In the genomic region with DNA sequence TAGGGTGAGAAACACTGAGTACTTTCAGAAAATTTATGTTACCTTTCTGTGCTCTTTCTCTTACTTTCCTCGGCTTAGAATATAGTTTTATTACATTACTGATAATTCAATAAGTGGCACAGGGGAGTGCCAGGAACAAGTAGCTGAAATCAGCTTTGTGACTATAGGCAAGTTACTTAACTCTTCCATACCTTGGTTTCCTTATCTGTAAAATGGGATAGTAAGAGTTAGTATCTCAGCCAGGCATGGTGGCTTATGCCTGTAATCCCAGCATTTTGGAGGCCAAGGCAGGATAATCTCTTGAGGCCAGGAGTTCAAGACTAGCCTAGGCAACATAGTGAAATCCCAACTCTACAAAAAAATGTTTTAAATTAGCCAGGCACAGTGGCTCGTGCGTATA, we compare ENCODE assay signal across 20 cellular contexts. TPM values are rescaled to one million over a fixed set of nuclear protein-coding genes. Genes with fewer than 3 reads are reported as not detected.
DNase-seq lines count a peak whose midpoint lies in the region; ATAC-seq, FAIRE-seq and TF ChIP-seq lines count a peak whose summit lies in the region.
"Had no signal": no experiment of that assay in that cellular context is flagged by ENCODE, and none has a peak within 500 bp of the region (broad histone marks: within the 10 kb centered on the region; RNA-seq: fewer than 3 reads in every experiment).

No MANE protein-coding gene starts in this region.

- in situ Hi-C loops in HepG2 (cut with HindIII; ENCODE audit: extremely low pct_ligation_motif_present, low pct_unique_long_range_greater_than_20kb) (loop anchor here (25.0 kb wide), 1 partner anchor 297 kb away; no protein-coding TSS in a partner anchor), K562 (cut with MboI) (no loop called here)

- TF ChIP-seq EP300 in HepG2 (IDR thresholded peaks at IDR 0.05; ENCODE audit: low read depth in 2 of 2, low read length in 2 of 2) = no peak
- TF ChIP-seq EP300 in HepG2 (CRISPR knock-in tag; IDR thresholded peaks at IDR 0.05; ENCODE audit: borderline replicate concordance) = no peak
- TF ChIP-seq EP300 in K562 (IDR thresholded peaks at IDR 0.05; ENCODE audit: low read length) = no peak

- CTCF ChIA-PET in HepG2 (lab: Yijun Ruan, JAX; ENCODE audit: low intra/inter-chr PET ratio, low total read pairs) (no interaction called here), K562 (lab: Yijun Ruan, JAX; ENCODE audit: low intra/inter-chr PET ratio) (no interaction called here)

- DNase-seq in HepG2 (ENCODE audit: low spot score) (no peak), right lobe of liver (no peak), K562 (ENCODE audit: extremely low read depth in 1 of 4, low spot score in 3 of 4) (no peak), D341Med (ENCODE audit: low spot score) (no peak), SJCRH30 (no peak)
- DNase-seq: 8988T; ACHN; BE2C; C1 segment of cervical spinal cord; CD4-positive, alpha-beta memory T cell; CD4-positive, CD25-positive, alpha-beta regulatory T cell; CD8-positive, alpha-beta memory T cell; COR-L47; GF-D8 had no signal

- no peaks in the 10 kb centered on the region for H4K20me1 ChIP-seq in HepG2 (ENCODE audit: insufficient read depth, low read length)
- H4K20me1 ChIP-seq in K562 (replicated peaks; ENCODE audit: control insufficient read depth, insufficient read depth, low read length) = no peaks in the 10 kb centered on the region
- H4K20me1 ChIP-seq: BLaER1 had no signal

- intact Hi-C loops in HepG2 (cut with micrococcal nuclease; ENCODE audit: unreplicated experiment) (no loop called here), right lobe of liver (cut with DNase I) (no loop called here), K562 (cut with micrococcal nuclease) (no loop called here)

- FAIRE-seq in HepG2 (lab: Jason Lieb, UNC) = no peak
- FAIRE-seq in K562 (lab: Jason Lieb, UNC) = no peak
- FAIRE-seq: A204.1, D721Med, G401.6, GM12891, GM19239 had no signal

- no peak overlapping the region for H3K9ac ChIP-seq in HepG2 (ENCODE audit: insufficient read depth, low read depth, low read length)
- no peak overlapping the region for H3K9ac ChIP-seq in K562 (ENCODE audit: insufficient read depth in 1 of 2, low read depth in 2 of 2, low read length in 2 of 2)
- H3K9ac ChIP-seq: BLaER1 had no signal

- TF ChIP-seq RAD21 in HepG2 (CRISPR knock-in tag; IDR thresholded peaks at IDR 0.05) (no peak), K562 (CRISPR knock-in tag; conservative IDR thresholded peaks at IDR 0.05 in 1 of 2, IDR thresholded peaks at IDR 0.05 in 1 of 2) (no peak)

- H3K36me3 ChIP-seq in HepG2 (replicated peaks in 1 of 2; ENCODE audit: control insufficient read depth in 1 of 2, insufficient read depth in 2 of 2, low read length in 2 of 2) (no peaks in the 10 kb centered on the region), right lobe of liver (no peaks in the 10 kb centered on the region), K562 (ENCODE audit: control insufficient read depth, insufficient read depth, low read length) (no peaks in the 10 kb centered on the region), SJCRH30 (no peaks in the 10 kb centered on the region)
- H3K36me3 ChIP-seq: BE2C, BLaER1 had no signal

- BruUV-seq in HepG2 (replicated peaks; lab: Mats Ljungman, UMichigan) (no TSS peak), K562 (replicated peaks; lab: Mats Ljungman, UMichigan) (no TSS peak)

- 91% methylated on average over 3 of the region's 3 CpGs for WGBS in HepG2 (ENCODE audit: low lambda C conversion rate)
- WGBS in right lobe of liver (ENCODE audit: insufficient coverage, low coverage, low lambda C conversion rate, missing lambda C conversion rate) = 84% methylated on average over 3 of the region's 3 CpGs
- 73% methylated on average over 3 of the region's 3 CpGs for WGBS in K562 (ENCODE audit: insufficient coverage, low coverage, missing lambda C conversion rate)

- H3K27me3 ChIP-seq in HepG2 (ENCODE audit: control insufficient read depth in 1 of 2, insufficient read depth in 2 of 2, low read length in 2 of 2) (no peaks in the 10 kb centered on the region), right lobe of liver (no peaks in the 10 kb centered on the region), K562 (ENCODE audit: control insufficient read depth in 2 of 2, insufficient read depth in 2 of 2, low read length in 2 of 2) (no peaks in the 10 kb centered on the region), SJCRH30 (no peaks in the 10 kb centered on the region)
- H3K27me3 ChIP-seq: BE2C, BLaER1 had no signal

- H3K4me1 ChIP-seq in HepG2 (ENCODE audit: insufficient read depth, low read length) (no peaks in the 10 kb centered on the region), right lobe of liver (no peaks in the 10 kb centered on the region), K562 (replicated peaks in 1 of 2; ENCODE audit: control insufficient read depth in 2 of 2, insufficient read depth in 2 of 2, low read length in 2 of 2) (no peaks in the 10 kb centered on the region), SJCRH30 (no peaks in the 10 kb centered on the region)
- H3K4me1 ChIP-seq: BE2C, BLaER1 had no signal

- H3K79me2 ChIP-seq in HepG2 (ENCODE audit: insufficient read depth, low read length) (no peaks in the 10 kb centered on the region), K562 (ENCODE audit: control insufficient read depth, insufficient read depth, low read length) (no peaks in the 10 kb centered on the region)

- H3K9me1 ChIP-seq in K562 (ENCODE audit: control insufficient read depth, insufficient read depth, low read length) = no peaks in the 10 kb centered on the region

- no peak overlapping the region for H3K4me2 ChIP-seq in HepG2 (ENCODE audit: low read depth, low read length)
- H3K4me2 ChIP-seq in K562 (ENCODE audit: insufficient read depth, low read length) = no peak overlapping the region
- H3K4me2 ChIP-seq: BLaER1 had no signal

- POLR2A ChIA-PET in HepG2 (lab: Yijun Ruan, JAX) = no interaction called here
- POLR2A ChIA-PET in K562 (lab: Yijun Ruan, JAX) = no interaction called here

- no peak overlapping the region for H2AFZ ChIP-seq in HepG2 (ENCODE audit: low read length)
- H2AFZ ChIP-seq in K562 (ENCODE audit: low read depth, low read length) = no peak overlapping the region

- no peaks in the 10 kb centered on the region for H3K9me3 ChIP-seq in HepG2 (ENCODE audit: low read length)
- no peaks in the 10 kb centered on the region for H3K9me3 ChIP-seq in right lobe of liver
- no peaks in the 10 kb centered on the region for H3K9me3 ChIP-seq in K562 (replicated peaks; ENCODE audit: control insufficient read depth, insufficient read depth, low read depth, low read length)
- no peaks in the 10 kb centered on the region for H3K9me3 ChIP-seq in SJCRH30 (replicated peaks)
- H3K9me3 ChIP-seq: BE2C, BLaER1 had no signal

- H3K4me3 ChIP-seq in HepG2 (replicated peaks in 1 of 3; ENCODE audit: insufficient read depth in 1 of 3, low read depth in 2 of 3, low read length in 3 of 3) = no peak overlapping the region
- H3K4me3 ChIP-seq in right lobe of liver = no peak overlapping the region
- H3K4me3 ChIP-seq in K562 = no peak overlapping the region
- no peak overlapping the region for H3K4me3 ChIP-seq in SJCRH30
- H3K4me3 ChIP-seq: BLaER1 had no signal

- no peak for TF ChIP-seq POLR2A in HepG2 (IDR thresholded peaks at IDR 0.05; ENCODE audit: insufficient read depth in 1 of 2, low read depth in 2 of 2, low read length in 2 of 2)
- no peak for TF ChIP-seq POLR2A in right lobe of liver (IDR thresholded peaks at IDR 0.05)
- no peak for TF ChIP-seq POLR2A in K562 (conservative IDR thresholded peaks at IDR 0.05)

- ATAC-seq in HepG2 (no peak), right lobe of liver (no peak), K562 (no peak)

- H3K27ac ChIP-seq in HepG2 (ENCODE audit: extremely low read length, insufficient read depth, low read length) (no peak overlapping the region), right lobe of liver (no peak overlapping the region), K562 (ENCODE audit: extremely low read depth, low read depth, low read length) (no peak overlapping the region), SJCRH30 (no peak overlapping the region)
- H3K27ac ChIP-seq: BLaER1 had no signal

- TF ChIP-seq CTCF in HepG2 (CRISPR knock-in tag; IDR thresholded peaks at IDR 0.05) = no peak
- no peak for TF ChIP-seq CTCF in right lobe of liver (IDR thresholded peaks at IDR 0.05)
- TF ChIP-seq CTCF in K562 (IDR thresholded peaks at IDR 0.05 in 2 of 3, conservative IDR thresholded peaks at IDR 0.05 in 1 of 3; ENCODE audit: insufficient read depth in 2 of 3, low read depth in 1 of 3, low read length in 3 of 3) = no peak

RNA-seq across cellular contexts. Expression of gene BBOF1, which starts 15.4 kb away (rescaled TPM):
- total RNA-seq in HepG2 (2016; rRNA removed; fragmentation: Illumina TruSeq; extraction: Trizol) (2.3 and 2.4 TPM in 2 replicates), right lobe of liver (1 to 10 TPM in 5 of 6 experiments, under 1 TPM in 1; 0.81 to 3.3 (median 1.3) TPM), K562 (2014; rRNA removed) (2.9 and 4.3 TPM in 2 replicates), K562 (2014; rRNA removed; fragmentation: Illumina TruSeq; extraction: Trizol) (4.3 and 4.8 TPM in 2 replicates), K562 (2015; rRNA removed; fragmentation: Illumina TruSeq; extraction: Trizol) (3.4 and 4.9 TPM in 2 replicates), K562 (2021) (1.4 and 1.5 TPM in 2 replicates)
- 2.3 and 2.8 TPM in 2 replicates for total RNA-seq in HepG2 (2016; cell fraction: cytosol; rRNA removed; fragmentation: Illumina TruSeq; extraction: Trizol; ENCODE audit: low read depth)
- 1.8 and 2.4 TPM in 2 replicates for total RNA-seq in HepG2 (2016; cell fraction: insoluble cytoplasmic fraction; rRNA removed; fragmentation: Illumina TruSeq; extraction: Trizol)
- total RNA-seq in HepG2 (2016; cell fraction: membrane; rRNA removed; fragmentation: Illumina TruSeq; extraction: Trizol) = 3.5 and 4.3 TPM in 2 replicates
- 3.3 and 4.4 TPM in 2 replicates for total RNA-seq in HepG2 (2016; cell fraction: nucleus; rRNA removed; fragmentation: Illumina TruSeq; extraction: Trizol)
- polyA plus RNA-seq in HepG2 (2011; rRNA removed) (1.6 and 1.7 TPM in 2 replicates), K562 (2011; rRNA removed) (3.4 and 4.8 TPM in 2 replicates), K562 (2014; fragmentation: Illumina TruSeq; extraction: Trizol) (3.7 and 4.2 TPM in 2 replicates), K562 (2014; fragmentation: Nextera tagmentation; extraction: Ambion mirVana) (1 to 10 TPM; 1.3 to 1.7 TPM), K562 (2014; rRNA removed) (3.3 and 3.7 TPM in 2 replicates)
- polyA plus RNA-seq in HepG2 (2011; cell fraction: cytosol; rRNA removed) = 0.32 and 0.59 TPM in 2 replicates
- 1.3 and 2.0 TPM in 2 replicates for polyA plus RNA-seq in HepG2 (2011; cell fraction: nucleus; rRNA removed)
- 1.9 and 2.4 TPM in 2 replicates for polyA plus RNA-seq in HepG2 (2012)
- polyA plus RNA-seq in HepG2 (2016; cell fraction: cytosol; fragmentation: Illumina TruSeq; extraction: Trizol; ENCODE audit: low read depth) = 2.9 and 4.4 TPM in 2 replicates
- polyA plus RNA-seq in HepG2 (2016; cell fraction: insoluble cytoplasmic fraction; fragmentation: Illumina TruSeq; extraction: Trizol; ENCODE audit: low read depth) = 3.3 and 4.4 TPM in 2 replicates
- 3.2 and 3.7 TPM in 2 replicates for polyA plus RNA-seq in HepG2 (2016; cell fraction: membrane; fragmentation: Illumina TruSeq; extraction: Trizol; ENCODE audit: low read depth)
- 3.8 and 4.5 TPM in 2 replicates for polyA plus RNA-seq in HepG2 (2016; cell fraction: nucleus; fragmentation: Illumina TruSeq; extraction: Trizol; ENCODE audit: insufficient read depth, low read depth)
- polyA minus RNA-seq in HepG2 (2011; rRNA and poly(A)+ RNA removed; ENCODE audit: low replicate concordance) = 0.54 and 0.60 TPM in 2 replicates
- polyA minus RNA-seq in HepG2 (2011; cell fraction: cytosol; rRNA and poly(A)+ RNA removed) = 0.44 and 0.49 TPM in 2 replicates
- 2.8 and 4.2 TPM in 2 replicates for polyA minus RNA-seq in HepG2 (2011; cell fraction: nucleus; rRNA and poly(A)+ RNA removed)
- 4.3 and 14.3 TPM in 2 replicates for total RNA-seq in K562 (2011; cell fraction: chromatin; rRNA removed; ENCODE audit: low replicate concordance)
- total RNA-seq in K562 (2011; cell fraction: nucleolus; rRNA removed) = 1.7 and 2.8 TPM in 2 replicates
- total RNA-seq in K562 (2011; cell fraction: nucleoplasm; rRNA removed) = 4.1 and 7.0 TPM in 2 replicates
- 0.25 and 1.1 TPM in 2 replicates for polyA plus RNA-seq in K562 (2011; cell fraction: cytosol; rRNA removed)
- polyA plus RNA-seq in K562 (2011; cell fraction: nucleus; rRNA removed) = 3.8 and 6.0 TPM in 2 replicates
- polyA plus RNA-seq in K562 (2012) = 3.2 and 3.8 TPM in 2 replicates
- 2.7 and 3.4 TPM in 2 replicates for polyA minus RNA-seq in K562 (2011; rRNA and poly(A)+ RNA removed)
- polyA minus RNA-seq in K562 (2011; cell fraction: cytosol; rRNA and poly(A)+ RNA removed) = 1.4 TPM in 1 of 2 replicates, not detected in the other
- polyA minus RNA-seq in K562 (2011; cell fraction: nucleus; rRNA and poly(A)+ RNA removed) = 2.6 and 3.6 TPM in 2 replicates
- 0.66 and 0.95 TPM in 2 replicates for total RNA-seq in SJCRH30 (2014; rRNA removed; shearing (Covaris generic))

RNA-seq across cellular contexts. Expression of gene ENTPD5, which starts 15.5 kb away (rescaled TPM):
- total RNA-seq in HepG2 (2016; rRNA removed; fragmentation: Illumina TruSeq; extraction: Trizol) = 20.6 and 33.8 TPM in 2 replicates
- total RNA-seq in HepG2 (2016; cell fraction: cytosol; rRNA removed; fragmentation: Illumina TruSeq; extraction: Trizol; ENCODE audit: low read depth) = 8.7 and 9.9 TPM in 2 replicates
- 18.9 and 34.1 TPM in 2 replicates for total RNA-seq in HepG2 (2016; cell fraction: insoluble cytoplasmic fraction; rRNA removed; fragmentation: Illumina TruSeq; extraction: Trizol)
- total RNA-seq in HepG2 (2016; cell fraction: membrane; rRNA removed; fragmentation: Illumina TruSeq; extraction: Trizol) = 21.4 and 21.9 TPM in 2 replicates
- 60.3 and 65.0 TPM in 2 replicates for total RNA-seq in HepG2 (2016; cell fraction: nucleus; rRNA removed; fragmentation: Illumina TruSeq; extraction: Trizol)
- polyA plus RNA-seq in HepG2 (2011; rRNA removed) = 43.3 and 58.7 TPM in 2 replicates
- 20.6 and 34.1 TPM in 2 replicates for polyA plus RNA-seq in HepG2 (2011; cell fraction: cytosol; rRNA removed)
- polyA plus RNA-seq in HepG2 (2011; cell fraction: nucleus; rRNA removed) = 125 and 138 TPM in 2 replicates
- polyA plus RNA-seq in HepG2 (2012) = 44.7 and 56.4 TPM in 2 replicates
- polyA plus RNA-seq in HepG2 (2016; cell fraction: cytosol; fragmentation: Illumina TruSeq; extraction: Trizol; ENCODE audit: low read depth) = 8.2 and 9.3 TPM in 2 replicates
- 13.6 and 15.1 TPM in 2 replicates for polyA plus RNA-seq in HepG2 (2016; cell fraction: insoluble cytoplasmic fraction; fragmentation: Illumina TruSeq; extraction: Trizol; ENCODE audit: low read depth)
- polyA plus RNA-seq in HepG2 (2016; cell fraction: membrane; fragmentation: Illumina TruSeq; extraction: Trizol; ENCODE audit: low read depth) = 13.7 and 13.9 TPM in 2 replicates
- polyA plus RNA-seq in HepG2 (2016; cell fraction: nucleus; fragmentation: Illumina TruSeq; extraction: Trizol; ENCODE audit: insufficient read depth, low read depth) = 70.5 and 71.0 TPM in 2 replicates
- polyA minus RNA-seq in HepG2 (2011; rRNA and poly(A)+ RNA removed; ENCODE audit: low replicate concordance) = 11.3 and 88.1 TPM in 2 replicates
- 23.7 and 30.1 TPM in 2 replicates for polyA minus RNA-seq in HepG2 (2011; cell fraction: cytosol; rRNA and poly(A)+ RNA removed)
- polyA minus RNA-seq in HepG2 (2011; cell fraction: nucleus; rRNA and poly(A)+ RNA removed) = 123 and 189 TPM in 2 replicates
- 100 to 1,000 TPM in 4 of 6 experiments, 10 to 100 TPM in 2; 96.6 to 334 (median 150) TPM for total RNA-seq in right lobe of liver
- 47.7 and 80.6 TPM in 2 replicates for total RNA-seq in K562 (2011; cell fraction: chromatin; rRNA removed; ENCODE audit: low replicate concordance)
- 37.8 and 37.9 TPM in 2 replicates for total RNA-seq in K562 (2011; cell fraction: nucleolus; rRNA removed)
- total RNA-seq in K562 (2011; cell fraction: nucleoplasm; rRNA removed) = 54.6 and 76.0 TPM in 2 replicates
- total RNA-seq in K562 (2014; rRNA removed) = 6.4 and 9.1 TPM in 2 replicates
- total RNA-seq in K562 (2014; rRNA removed; fragmentation: Illumina TruSeq; extraction: Trizol) = 10.3 and 11.8 TPM in 2 replicates
- 9.4 and 11.3 TPM in 2 replicates for total RNA-seq in K562 (2015; rRNA removed; fragmentation: Illumina TruSeq; extraction: Trizol)
- total RNA-seq in K562 (2021) = 10.3 and 10.6 TPM in 2 replicates
- 15.3 and 15.8 TPM in 2 replicates for polyA plus RNA-seq in K562 (2011; rRNA removed)
- 6.6 and 10.6 TPM in 2 replicates for polyA plus RNA-seq in K562 (2011; cell fraction: cytosol; rRNA removed)
- polyA plus RNA-seq in K562 (2011; cell fraction: nucleus; rRNA removed) = 33.3 and 43.6 TPM in 2 replicates
- polyA plus RNA-seq in K562 (2012) = 7.2 and 13.1 TPM in 2 replicates
- 9.5 and 12.3 TPM in 2 replicates for polyA plus RNA-seq in K562 (2014; fragmentation: Illumina TruSeq; extraction: Trizol)
- polyA plus RNA-seq in K562 (2014; fragmentation: Nextera tagmentation; extraction: Ambion mirVana) = 1 to 10 TPM; 2.7 to 5.4 TPM
- 9.0 and 9.4 TPM in 2 replicates for polyA plus RNA-seq in K562 (2014; rRNA removed)
- polyA minus RNA-seq in K562 (2011; rRNA and poly(A)+ RNA removed) = 16.9 and 18.1 TPM in 2 replicates
- 4.8 and 7.2 TPM in 2 replicates for polyA minus RNA-seq in K562 (2011; cell fraction: cytosol; rRNA and poly(A)+ RNA removed)
- 16.3 and 31.0 TPM in 2 replicates for polyA minus RNA-seq in K562 (2011; cell fraction: nucleus; rRNA and poly(A)+ RNA removed)
- 7.3 and 8.4 TPM in 2 replicates for total RNA-seq in SJCRH30 (2014; rRNA removed; shearing (Covaris generic))

RNA-seq across cellular contexts. Expression of gene ALDH6A1, which starts 49.7 kb away (rescaled TPM):
- 49.9 and 71.6 TPM in 2 replicates for total RNA-seq in HepG2 (2016; rRNA removed; fragmentation: Illumina TruSeq; extraction: Trizol)
- 2.8 and 3.1 TPM in 2 replicates for total RNA-seq in HepG2 (2016; cell fraction: cytosol; rRNA removed; fragmentation: Illumina TruSeq; extraction: Trizol; ENCODE audit: low read depth)
- total RNA-seq in HepG2 (2016; cell fraction: insoluble cytoplasmic fraction; rRNA removed; fragmentation: Illumina TruSeq; extraction: Trizol) = 48.5 and 65.6 TPM in 2 replicates
- 7.8 and 9.3 TPM in 2 replicates for total RNA-seq in HepG2 (2016; cell fraction: membrane; rRNA removed; fragmentation: Illumina TruSeq; extraction: Trizol)
- total RNA-seq in HepG2 (2016; cell fraction: nucleus; rRNA removed; fragmentation: Illumina TruSeq; extraction: Trizol) = 23.1 and 25.7 TPM in 2 replicates
- 18.5 and 26.9 TPM in 2 replicates for polyA plus RNA-seq in HepG2 (2011; rRNA removed)
- polyA plus RNA-seq in HepG2 (2011; cell fraction: cytosol; rRNA removed) = 14.8 and 16.9 TPM in 2 replicates
- polyA plus RNA-seq in HepG2 (2011; cell fraction: nucleus; rRNA removed) = 6.1 and 8.5 TPM in 2 replicates
- polyA plus RNA-seq in HepG2 (2012) = 6.4 and 21.1 TPM in 2 replicates
- 1.5 and 1.9 TPM in 2 replicates for polyA plus RNA-seq in HepG2 (2016; cell fraction: cytosol; fragmentation: Illumina TruSeq; extraction: Trizol; ENCODE audit: low read depth)
- 41.3 and 47.7 TPM in 2 replicates for polyA plus RNA-seq in HepG2 (2016; cell fraction: insoluble cytoplasmic fraction; fragmentation: Illumina TruSeq; extraction: Trizol; ENCODE audit: low read depth)
- 3.2 and 3.8 TPM in 2 replicates for polyA plus RNA-seq in HepG2 (2016; cell fraction: membrane; fragmentation: Illumina TruSeq; extraction: Trizol; ENCODE audit: low read depth)
- 18.3 and 21.1 TPM in 2 replicates for polyA plus RNA-seq in HepG2 (2016; cell fraction: nucleus; fragmentation: Illumina TruSeq; extraction: Trizol; ENCODE audit: insufficient read depth, low read depth)
- 14.9 and 55.6 TPM in 2 replicates for polyA minus RNA-seq in HepG2 (2011; rRNA and poly(A)+ RNA removed; ENCODE audit: low replicate concordance)
- polyA minus RNA-seq in HepG2 (2011; cell fraction: cytosol; rRNA and poly(A)+ RNA removed) = 25.7 and 29.4 TPM in 2 replicates
- 14.8 and 18.8 TPM in 2 replicates for polyA minus RNA-seq in HepG2 (2011; cell fraction: nucleus; rRNA and poly(A)+ RNA removed)
- 100 to 1,000 TPM in 5 of 6 experiments, 10 to 100 TPM in 1; 99.1 to 449 (median 221) TPM for total RNA-seq in right lobe of liver
- 9.9 and 11.4 TPM in 2 replicates for total RNA-seq in K562 (2011; cell fraction: chromatin; rRNA removed; ENCODE audit: low replicate concordance)
- 4.5 and 5.7 TPM in 2 replicates for total RNA-seq in K562 (2011; cell fraction: nucleolus; rRNA removed)
- 6.2 and 7.6 TPM in 2 replicates for total RNA-seq in K562 (2011; cell fraction: nucleoplasm; rRNA removed)
- total RNA-seq in K562 (2014; rRNA removed) = 4.1 and 4.8 TPM in 2 replicates
- total RNA-seq in K562 (2014; rRNA removed; fragmentation: Illumina TruSeq; extraction: Trizol) = 4.6 and 5.3 TPM in 2 replicates
- 3.5 and 4.1 TPM in 2 replicates for total RNA-seq in K562 (2015; rRNA removed; fragmentation: Illumina TruSeq; extraction: Trizol)
- 6.0 and 6.1 TPM in 2 replicates for total RNA-seq in K562 (2021)
- 11.5 and 13.5 TPM in 2 replicates for polyA plus RNA-seq in K562 (2011; rRNA removed)
- polyA plus RNA-seq in K562 (2011; cell fraction: cytosol; rRNA removed) = 3.1 and 6.9 TPM in 2 replicates
- 2.7 and 3.9 TPM in 2 replicates for polyA plus RNA-seq in K562 (2011; cell fraction: nucleus; rRNA removed)
- polyA plus RNA-seq in K562 (2012) = 3.9 and 4.5 TPM in 2 replicates
- 3.8 and 5.1 TPM in 2 replicates for polyA plus RNA-seq in K562 (2014; fragmentation: Illumina TruSeq; extraction: Trizol)
- polyA plus RNA-seq in K562 (2014; fragmentation: Nextera tagmentation; extraction: Ambion mirVana) = 1 to 10 TPM; 3.1 to 4.5 TPM
- 3.6 and 3.9 TPM in 2 replicates for polyA plus RNA-seq in K562 (2014; rRNA removed)
- polyA minus RNA-seq in K562 (2011; rRNA and poly(A)+ RNA removed) = 17.6 and 22.6 TPM in 2 replicates
- 3.8 and 8.6 TPM in 2 replicates for polyA minus RNA-seq in K562 (2011; cell fraction: cytosol; rRNA and poly(A)+ RNA removed)
- 2.2 and 6.1 TPM in 2 replicates for polyA minus RNA-seq in K562 (2011; cell fraction: nucleus; rRNA and poly(A)+ RNA removed)
- 13.2 and 14.2 TPM in 2 replicates for total RNA-seq in SJCRH30 (2014; rRNA removed; shearing (Covaris generic))

RNA-seq across cellular contexts. Expression of gene LIN52, which starts 50.2 kb away (rescaled TPM):
- total RNA-seq in HepG2 (2016; rRNA removed; fragmentation: Illumina TruSeq; extraction: Trizol) = 23.3 and 30.8 TPM in 2 replicates
- 4.7 and 6.4 TPM in 2 replicates for total RNA-seq in HepG2 (2016; cell fraction: cytosol; rRNA removed; fragmentation: Illumina TruSeq; extraction: Trizol; ENCODE audit: low read depth)
- 24.3 and 31.4 TPM in 2 replicates for total RNA-seq in HepG2 (2016; cell fraction: insoluble cytoplasmic fraction; rRNA removed; fragmentation: Illumina TruSeq; extraction: Trizol)
- total RNA-seq in HepG2 (2016; cell fraction: membrane; rRNA removed; fragmentation: Illumina TruSeq; extraction: Trizol) = 15.5 and 17.5 TPM in 2 replicates
- 14.2 and 14.4 TPM in 2 replicates for total RNA-seq in HepG2 (2016; cell fraction: nucleus; rRNA removed; fragmentation: Illumina TruSeq; extraction: Trizol)
- 8.8 and 11.4 TPM in 2 replicates for polyA plus RNA-seq in HepG2 (2011; rRNA removed)
- polyA plus RNA-seq in HepG2 (2011; cell fraction: cytosol; rRNA removed) = 6.4 and 7.9 TPM in 2 replicates
- polyA plus RNA-seq in HepG2 (2011; cell fraction: nucleus; rRNA removed) = 2.7 and 3.3 TPM in 2 replicates
- polyA plus RNA-seq in HepG2 (2012) = 6.1 and 7.8 TPM in 2 replicates
- 2.0 and 2.3 TPM in 2 replicates for polyA plus RNA-seq in HepG2 (2016; cell fraction: cytosol; fragmentation: Illumina TruSeq; extraction: Trizol; ENCODE audit: low read depth)
- polyA plus RNA-seq in HepG2 (2016; cell fraction: insoluble cytoplasmic fraction; fragmentation: Illumina TruSeq; extraction: Trizol; ENCODE audit: low read depth) = 27.2 and 31.1 TPM in 2 replicates
- polyA plus RNA-seq in HepG2 (2016; cell fraction: membrane; fragmentation: Illumina TruSeq; extraction: Trizol; ENCODE audit: low read depth) = 7.5 and 8.9 TPM in 2 replicates
- polyA plus RNA-seq in HepG2 (2016; cell fraction: nucleus; fragmentation: Illumina TruSeq; extraction: Trizol; ENCODE audit: insufficient read depth, low read depth) = 15.2 and 16.2 TPM in 2 replicates
- polyA minus RNA-seq in HepG2 (2011; rRNA and poly(A)+ RNA removed; ENCODE audit: low replicate concordance) = 15.3 and 20.7 TPM in 2 replicates
- polyA minus RNA-seq in HepG2 (2011; cell fraction: cytosol; rRNA and poly(A)+ RNA removed) = 4.3 and 7.2 TPM in 2 replicates
- polyA minus RNA-seq in HepG2 (2011; cell fraction: nucleus; rRNA and poly(A)+ RNA removed) = 8.8 and 10.3 TPM in 2 replicates
- 10 to 100 TPM in 1 of 6 experiments, 1 to 10 TPM in 5; 2.3 to 59.5 (median 4.8) TPM for total RNA-seq in right lobe of liver
- 12.8 and 15.9 TPM in 2 replicates for total RNA-seq in K562 (2011; cell fraction: chromatin; rRNA removed; ENCODE audit: low replicate concordance)
- 8.7 and 11.4 TPM in 2 replicates for total RNA-seq in K562 (2011; cell fraction: nucleolus; rRNA removed)
- total RNA-seq in K562 (2011; cell fraction: nucleoplasm; rRNA removed) = 10.7 and 16.6 TPM in 2 replicates
- 4.6 and 6.0 TPM in 2 replicates for total RNA-seq in K562 (2014; rRNA removed)
- 9.2 and 9.8 TPM in 2 replicates for total RNA-seq in K562 (2014; rRNA removed; fragmentation: Illumina TruSeq; extraction: Trizol)
- total RNA-seq in K562 (2015; rRNA removed; fragmentation: Illumina TruSeq; extraction: Trizol) = 8.2 and 9.0 TPM in 2 replicates
- 4.9 and 5.5 TPM in 2 replicates for total RNA-seq in K562 (2021)
- polyA plus RNA-seq in K562 (2011; rRNA removed) = 8.3 and 9.9 TPM in 2 replicates
- polyA plus RNA-seq in K562 (2011; cell fraction: cytosol; rRNA removed) = 5.2 and 6.0 TPM in 2 replicates
- 2.5 and 4.1 TPM in 2 replicates for polyA plus RNA-seq in K562 (2011; cell fraction: nucleus; rRNA removed)
- polyA plus RNA-seq in K562 (2012) = 4.6 and 7.7 TPM in 2 replicates
- 9.3 and 10.5 TPM in 2 replicates for polyA plus RNA-seq in K562 (2014; fragmentation: Illumina TruSeq; extraction: Trizol)
- polyA plus RNA-seq in K562 (2014; fragmentation: Nextera tagmentation; extraction: Ambion mirVana) = 10 to 100 TPM in 1 of 2 experiments, 1 to 10 TPM in 1; 7.3 to 11.8 TPM
- 8.3 and 9.8 TPM in 2 replicates for polyA plus RNA-seq in K562 (2014; rRNA removed)
- polyA minus RNA-seq in K562 (2011; rRNA and poly(A)+ RNA removed) = 8.0 and 10.0 TPM in 2 replicates
- polyA minus RNA-seq in K562 (2011; cell fraction: cytosol; rRNA and poly(A)+ RNA removed) = 2.6 and 5.3 TPM in 2 replicates
- polyA minus RNA-seq in K562 (2011; cell fraction: nucleus; rRNA and poly(A)+ RNA removed) = 3.9 and 6.4 TPM in 2 replicates
- 20.5 and 21.3 TPM in 2 replicates for total RNA-seq in SJCRH30 (2014; rRNA removed; shearing (Covaris generic))
